ENCODE assay signal across 8 cellular contexts in genomic region chr7:102272075-102272916, GRCh38. TPM values are rescaled to one million over a fixed set of nuclear protein-coding genes. Genes with fewer than 3 reads are reported as not detected.
A peak's percentile ranks its signal among the peaks of the same experiment; 100 is the strongest.
DNase-seq lines count a peak whose midpoint lies in the region; ATAC-seq and TF ChIP-seq lines count a peak whose summit lies in the region.

No MANE protein-coding gene starts in this region.

- ATAC-seq in HG02759 (IDR thresholded peaks at IDR 0.05; ENCODE audit: unreplicated experiment) (peak; percentile 53), GM21367 (IDR thresholded peaks at IDR 0.05; ENCODE audit: unreplicated experiment) (no peak)

- no peak overlapping the region for H4K8ac ChIP-seq in neuronal stem cell (ENCODE audit: low read depth, low read length)

- H3K27ac ChIP-seq in Peyer's patch (no peak overlapping the region), neuronal stem cell (replicated peaks; ENCODE audit: low read length) (no peak overlapping the region)

- H3K9ac ChIP-seq in neuronal stem cell (ENCODE audit: low read depth, low read length, poor library complexity): no peak overlapping the region

- no peak overlapping the region for H3K27ac Mint-ChIP-seq in Calu3 (ENCODE audit: unreplicated experiment)

- H3K27me3 ChIP-seq in Peyer's patch (no peaks in the 10 kb centered on the region), neuronal stem cell (ENCODE audit: control insufficient read depth in 3 of 3, insufficient read depth in 3 of 3, low read depth in 1 of 3, low read length in 3 of 3) (no peaks in the 10 kb centered on the region)

- H2BK15ac ChIP-seq in neuronal stem cell (ENCODE audit: low read length): no peak overlapping the region

- H2BK5ac ChIP-seq in neuronal stem cell (ENCODE audit: low read length): peak overlapping the region; percentile 10

- TF ChIP-seq POLR2A in Peyer's patch (IDR thresholded peaks at IDR 0.05): no peak

- H3K4me2 ChIP-seq in neuronal stem cell (ENCODE audit: insufficient read depth, low read length, poor library complexity, severe bottlenecking): no peak overlapping the region

- peak overlapping the region; percentile 86 for H2AK5ac ChIP-seq in neuronal stem cell (ENCODE audit: low read depth, low read length)

- H3K79me1 ChIP-seq in neuronal stem cell (ENCODE audit: low read depth, low read length): peaks cover 1% of the 10 kb centered on the region

- peak overlapping the region; percentile 14 for H2BK12ac ChIP-seq in neuronal stem cell (ENCODE audit: low read length)

- H3K36me3 ChIP-seq in Peyer's patch: no peaks in the 10 kb centered on the region
- H3K36me3 ChIP-seq in neuronal stem cell (replicated peaks in 1 of 2; ENCODE audit: control insufficient read depth in 2 of 2, insufficient read depth in 2 of 2, low read length in 2 of 2): no peaks in the 10 kb centered on the region

- H3K14ac ChIP-seq in neuronal stem cell (ENCODE audit: low read length): no peak overlapping the region

- H3K36me3 Mint-ChIP-seq in Calu3 (ENCODE audit: insufficient read depth, unreplicated experiment): no peaks in the 10 kb centered on the region

- BruUV-seq in Calu3 (replicated peaks; lab: Mats Ljungman, UMichigan): no TSS peak

- no peak overlapping the region for H4K91ac ChIP-seq in neuronal stem cell (ENCODE audit: low read depth, low read length, poor library complexity)

- CTCF ChIA-PET in Calu3 (lab: Charles Lee): no interaction called here

- no peak overlapping the region for H3K4me3 ChIP-seq in Peyer's patch
- H3K4me3 ChIP-seq in fibroblast of pulmonary artery (replicated peaks; ENCODE audit: low read depth, low read length): no peak overlapping the region
- H3K4me3 ChIP-seq in neuronal stem cell (ENCODE audit: low read length in 2 of 2): peak overlapping the region in 1 of 2 donors; percentile 40

- peak overlapping the region; percentile 50 for H3K18ac ChIP-seq in neuronal stem cell (ENCODE audit: low read length)

- peak overlapping the region; percentile 45 for H2AFZ ChIP-seq in neuronal stem cell (ENCODE audit: low read length)

- no peaks in the 10 kb centered on the region for H3K9me3 Mint-ChIP-seq in Calu3 (ENCODE audit: low read depth, unreplicated experiment)

- H3K27me3 Mint-ChIP-seq in Calu3 (ENCODE audit: unreplicated experiment): peaks cover 16% of the 10 kb centered on the region

- H3K23ac ChIP-seq in neuronal stem cell (ENCODE audit: low read depth, low read length, poor library complexity): no peak overlapping the region

- no CpG with 5 or more reads among the region's 21 CpGs for WGBS in neuronal stem cell (ENCODE audit: extremely low coverage in 2 of 2, insufficient read length in 2 of 2, insufficient replicate concordance in 1 of 2), 2 donors

- H3K4me1 ChIP-seq in Peyer's patch (peaks cover 0 to 16% (median 2%) of the 10 kb centered on the region in 4 donors), neuronal stem cell (ENCODE audit: control insufficient read depth in 2 of 2, insufficient read depth in 1 of 2, low read depth in 1 of 2, low read length in 2 of 2) (peaks cover 0 to 6% of the 10 kb centered on the region in 2 donors)

- DNase-seq in Calu3 (peak; percentile 80), Peyer's patch (peak; percentile 76 to 92 (median 86)), fibroblast of pulmonary artery (ENCODE audit: low read depth) (peak; percentile 78), neuronal stem cell (ENCODE audit: low spot score) (peak; percentile 71), stromal cell of bone marrow (ENCODE audit: low read depth) (peak; percentile 52)
- peak; percentile 66 to 67 for DNase-seq in activated T-helper 1 cell treated with anti-CD3 and anti-CD28 coated beads, Interleukin-2, amount 50 U/mL, for 16 hours (ENCODE audit: low read depth in 1 of 2, low spot score in 1 of 2)

- H2BK120ac ChIP-seq in neuronal stem cell (ENCODE audit: low read depth, low read length): no peak overlapping the region

- peaks cover 18% of the 10 kb centered on the region for H3K4me1 Mint-ChIP-seq in Calu3 (ENCODE audit: low read depth, unreplicated experiment)

- H3K9me3 ChIP-seq in Peyer's patch: no peaks in the 10 kb centered on the region
- H3K9me3 ChIP-seq in neuronal stem cell (replicated peaks in 1 of 2; ENCODE audit: control insufficient read depth in 2 of 2, insufficient read depth in 1 of 2, low read depth in 1 of 2, low read length in 2 of 2): no peaks in the 10 kb centered on the region

- TF ChIP-seq CTCF in Calu3 (IDR thresholded peaks at IDR 0.05; ENCODE audit: unreplicated experiment) (peak; percentile 80), Peyer's patch (IDR thresholded peaks at IDR 0.05) (peak; percentile 72 to 94 (median 90)), fibroblast of pulmonary artery (IDR thresholded peaks at IDR 0.05; ENCODE audit: low read length, missing control alignments) (peak; percentile 87)

- H3K4me3 Mint-ChIP-seq in Calu3 (ENCODE audit: low read depth, unreplicated experiment): no peak overlapping the region

- intact Hi-C loops in Calu3 (cut with micrococcal nuclease; ENCODE audit: unreplicated experiment): loop anchor here (2.0 kb wide), 1 partner anchor 729 kb away; no protein-coding TSS in a partner anchor

- H3K4ac ChIP-seq in neuronal stem cell (ENCODE audit: low read length): no peak overlapping the region

RNA-seq across cellular contexts. Expression of gene SH2B2, which starts 14.4 kb away (rescaled TPM):
- total RNA-seq in Calu3 (2022): 2.7 and 3.7 TPM in 2 replicates
- total RNA-seq in Peyer's patch: 10 to 100 TPM in 1 of 4 donors, 1 to 10 TPM in 3; 1.8 to 13.2 (median 2.7) TPM
- polyA plus RNA-seq in neuronal stem cell (2013, experiment 1 of 2): 9.5 TPM
- polyA plus RNA-seq in neuronal stem cell (2013, experiment 2 of 2): 9.6 TPM
